Comparison of ENCODE assay signal across 16 cellular contexts in the genomic region with DNA sequence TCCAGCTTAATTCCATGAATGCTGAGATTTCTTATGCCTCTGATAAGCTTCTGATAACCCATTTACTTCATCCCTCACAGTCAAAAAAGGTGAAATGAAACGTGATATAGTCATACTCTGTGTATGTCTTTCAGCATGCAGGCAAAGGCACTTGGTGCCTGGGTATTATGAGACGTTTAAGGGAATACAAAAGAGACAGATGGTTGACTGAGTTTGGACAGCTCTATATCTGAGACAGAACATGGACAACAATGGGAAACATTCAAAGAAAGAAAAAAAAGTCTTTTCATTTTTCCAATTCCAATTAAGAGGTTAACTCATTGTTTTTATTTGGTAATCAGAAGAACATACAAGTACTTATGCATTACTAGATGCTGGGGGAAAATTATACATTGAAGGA.
"Had no signal": no experiment of that assay in that cellular context is flagged by ENCODE, and none has a peak within 500 bp of the region (broad histone marks: within the 10 kb centered on the region; RNA-seq: fewer than 3 reads in every experiment).

No MANE protein-coding gene starts in this region.

- H3K27ac ChIP-seq: lower lobe of right lung, neural progenitor cell, right atrium auricular region, testis, uterus had no signal

- H3K9me3 ChIP-seq: lower lobe of right lung, right atrium auricular region, testis, uterus had no signal

- ATAC-seq: activated T-cell treated with anti-CD3 and anti-CD28 coated beads, Interleukin-2, amount 50 U/mL, for 4 hours; naive thymus-derived CD8-positive, alpha-beta T cell had no signal

- DNase-seq: activated CD4-positive, alpha-beta T cell treated with anti-CD3 and anti-CD28 coated beads for 1 hour; activated CD4-positive, alpha-beta T cell treated with anti-CD3 and anti-CD28 coated beads, Interleukin-2, amount 50 U/mL, for 48 hours; activated CD8-positive, alpha-beta memory T cell treated with anti-CD3 and anti-CD28 coated beads, Interleukin-2, amount 50 U/mL, for 48 hours; activated naive CD4-positive, alpha-beta T cell treated with Interleukin-2 at 50 U/mL for 16 hours; activated naive CD8-positive, alpha-beta T cell treated with anti-CD3 and anti-CD28 coated beads, Interleukin-2, amount 10 ng/mL, durations not matched to agents 7 days and 5 days; activated T-cell treated with anti-CD3 and anti-CD28 coated beads, Interleukin-2, amount 50 U/mL, for 4 hours; effector CD4-positive, alpha-beta T cell; lower lobe of right lung; naive thymus-derived CD8-positive, alpha-beta T cell; stimulated activated naive CD8-positive, alpha-beta T cell treated with anti-CD3 and anti-CD28 coated beads, Interleukin-15, amount 100 ng/mL, for 72 hours; T-helper 9 cell; testis; trophoblast cell; uterus had no signal

- H3K4me3 ChIP-seq: lower lobe of right lung, neural progenitor cell, right atrium auricular region, testis, uterus had no signal

- H3K27me3 ChIP-seq: right atrium auricular region, testis, uterus had no signal

- H3K4me1 ChIP-seq: lower lobe of right lung, neural progenitor cell, testis, uterus had no signal

- H3K36me3 ChIP-seq: lower lobe of right lung, neural progenitor cell, right atrium auricular region, uterus had no signal
